In genomic region chr7:101856488-101857357, GRCh38 we compare ENCODE assay signal across 8 cellular contexts. TPM values are rescaled to one million over a fixed set of nuclear protein-coding genes. Genes with fewer than 3 reads are reported as not detected.
A peak's percentile ranks its signal among the peaks of the same experiment; 100 is the strongest.
DNase-seq lines count a peak whose midpoint lies in the region; ATAC-seq and TF ChIP-seq lines count a peak whose summit lies in the region.

No MANE protein-coding gene starts in this region.

- H3K4me1 Mint-ChIP-seq in T-helper 17 cell = peaks cover 35% of the 10 kb centered on the region

- H3K4me3 Mint-ChIP-seq in T-helper 17 cell = peak overlapping the region; percentile 100

- peaks cover 27% of the 10 kb centered on the region for H3K4me1 ChIP-seq in skeletal muscle satellite cell (ENCODE audit: control insufficient read depth, insufficient read depth, low read length)

- H3K9me3 ChIP-seq in T-helper 17 cell (ENCODE audit: control insufficient read depth, low read length, poor library complexity, severe bottlenecking) = no peaks in the 10 kb centered on the region
- no peaks in the 10 kb centered on the region for H3K9me3 ChIP-seq in skeletal muscle satellite cell (replicated peaks; ENCODE audit: low read length)

- DNase-seq in GDM1 (lab: John Stamatoyannopoulos, UW) (peak; percentile 92), H7 (peak; percentile 72), LNCaP clone FGC (ENCODE audit: low read depth) (peak; percentile 95), T-helper 17 cell (peak; percentile 64 to 71 (median 71)), hepatic stellate cell (ENCODE audit: low spot score) (peak; percentile 96), NCI-H1105 (lab: John Stamatoyannopoulos, UW) (no peak)

- H3K36me3 ChIP-seq in H7 (replicated peaks; ENCODE audit: control insufficient read depth, insufficient read depth, low read length) = no peaks in the 10 kb centered on the region
- H3K36me3 ChIP-seq in skeletal muscle satellite cell (ENCODE audit: insufficient read depth, low read length) = no peaks in the 10 kb centered on the region

- no peaks in the 10 kb centered on the region for H3K27me3 Mint-ChIP-seq in T-helper 17 cell

- ATAC-seq in T-helper 17 cell = peak; percentile 95

- peak overlapping the region; percentile 86 for H3K4me2 ChIP-seq in skeletal muscle satellite cell (ENCODE audit: low read length)

- H3K27ac Mint-ChIP-seq in T-helper 17 cell = peak overlapping the region; percentile 97

- TF ChIP-seq CTCF in LNCaP clone FGC (IDR thresholded peaks at IDR 0.05; ENCODE audit: control insufficient read depth, extremely low read depth, insufficient read depth) = peak; percentile 46

- H3K36me3 Mint-ChIP-seq in T-helper 17 cell (ENCODE audit: low read depth) = no peaks in the 10 kb centered on the region

- H3K9ac ChIP-seq in skeletal muscle satellite cell (ENCODE audit: low read depth, low read length) = peak overlapping the region; percentile 78

- H3K27ac ChIP-seq in angular gyrus (ENCODE audit: low read depth, low read length) = peak overlapping the region; percentile 44

- H3K4me3 ChIP-seq in H7 (ENCODE audit: insufficient read depth, low read depth, low read length) (no peak overlapping the region), LNCaP clone FGC (ENCODE audit: low read depth, low read length) (peak overlapping the region; percentile 17), skeletal muscle satellite cell (ENCODE audit: low read length) (peak overlapping the region; percentile 68)

- H3K27me3 ChIP-seq in H7 (ENCODE audit: control insufficient read depth, insufficient read depth, low read length) = no peaks in the 10 kb centered on the region
- no peaks in the 10 kb centered on the region for H3K27me3 ChIP-seq in skeletal muscle satellite cell (ENCODE audit: control insufficient read depth, insufficient read depth, low read length)

RNA-seq across cellular contexts. Expression of gene CUX1, which starts 39.3 kb away (rescaled TPM):
- total RNA-seq in H7 (2014; rRNA removed; shearing (Covaris generic)) = 25.3 and 28.2 TPM in 2 replicates
- total RNA-seq in T-helper 17 cell = 10 to 100 TPM; 35.6 to 52.8 TPM
- total RNA-seq in skeletal muscle satellite cell (2012; rRNA removed) = 21.8 and 22.3 TPM in 2 replicates
